Comparison of ENCODE assay signal across 9 cellular contexts in genomic region chr19:6057651-6058365, GRCh38. TPM values are rescaled to one million over a fixed set of nuclear protein-coding genes. Genes with fewer than 3 reads are reported as not detected.
A peak's percentile ranks its signal among the peaks of the same experiment; 100 is the strongest.
DNase-seq lines count a peak whose midpoint lies in the region; ATAC-seq, FAIRE-seq and TF ChIP-seq lines count a peak whose summit lies in the region.
"Had no signal": no experiment of that assay in that cellular context is flagged by ENCODE, and none has a peak within 500 bp of the region (broad histone marks: within the 10 kb centered on the region; RNA-seq: fewer than 3 reads in every experiment).

No MANE protein-coding gene starts in this region.

- peak overlapping the region; percentile 60 for H3K9ac ChIP-seq in endothelial cell of umbilical vein (replicated peaks; ENCODE audit: extremely low read depth, insufficient read depth, low read length)

- CTCF ChIA-PET in endothelial cell of umbilical vein (lab: Charles Lee) = interaction anchor here (0.6 to 2.1 kb wide), 12 partner anchors 9 to 71 kb away, joined by 3 to 31 read pairs (median 5); no protein-coding TSS in a partner anchor

- no peaks in the 10 kb centered on the region for H3K27me3 ChIP-seq in endothelial cell of umbilical vein (ENCODE audit: control insufficient read depth in 2 of 2, insufficient read depth in 2 of 2, low read length in 2 of 2)

- dilution Hi-C loops in endothelial cell of umbilical vein (cut with MboI; ENCODE audit: extremely low pct_ligation_motif_present, low sequenced_read_pairs) = no loop called here

- intact Hi-C loops in endothelial cell of umbilical vein (cut with micrococcal nuclease) = loop anchor here (1.0 kb wide), 2 partner anchors 8 to 45 kb away; no protein-coding TSS in a partner anchor

- H3K4me3 ChIP-seq in endothelial cell of umbilical vein (replicated peaks in 1 of 3; ENCODE audit: insufficient read depth in 1 of 3, low read depth in 1 of 3, low read length in 3 of 3) = no peak overlapping the region

- DNase-seq in activated naive CD8-positive, alpha-beta T cell treated with anti-CD3 and anti-CD28 coated beads, Interleukin-2, amount 50 U/mL, for 24 hours = no peak
- no peak for DNase-seq in activated naive CD8-positive, alpha-beta T cell treated with anti-CD3 and anti-CD28 coated beads for 36 hours
- DNase-seq in endothelial cell of umbilical vein (ENCODE audit: low read depth, low spot score) = no peak
- DNase-seq in omental fat pad (ENCODE audit: low spot score) = peak; percentile 19
- peak; percentile 41 for DNase-seq in ureter (ENCODE audit: low spot score)
- DNase-seq in G401 (ENCODE audit: low spot score) = no peak
- no peak for DNase-seq in SIG-M5 (lab: John Stamatoyannopoulos, UW)
- DNase-seq: activated naive CD4-positive, alpha-beta T cell had no signal

- in situ Hi-C loops in G401 (cut with HindIII; ENCODE audit: low sequenced_read_pairs) = no loop called here

- H3K4me3 Mint-ChIP-seq in activated naive CD8-positive, alpha-beta T cell treated with anti-CD3 and anti-CD28 coated beads, Interleukin-2, amount 50 U/mL, for 24 hours = peak overlapping the region; percentile 29
- H3K4me3 Mint-ChIP-seq in activated naive CD8-positive, alpha-beta T cell treated with anti-CD3 and anti-CD28 coated beads for 36 hours = no peak overlapping the region

- no peaks in the 10 kb centered on the region for H3K36me3 ChIP-seq in endothelial cell of umbilical vein (ENCODE audit: control insufficient read depth in 2 of 2, extremely low read depth in 1 of 2, insufficient read depth in 2 of 2, low read length in 2 of 2)

- no peak overlapping the region for H2AFZ ChIP-seq in endothelial cell of umbilical vein (ENCODE audit: low read depth, low read length)

- no peaks in the 10 kb centered on the region for H3K36me3 Mint-ChIP-seq in activated naive CD8-positive, alpha-beta T cell treated with anti-CD3 and anti-CD28 coated beads, Interleukin-2, amount 50 U/mL, for 24 hours (ENCODE audit: low read depth)
- H3K36me3 Mint-ChIP-seq in activated naive CD8-positive, alpha-beta T cell treated with anti-CD3 and anti-CD28 coated beads for 36 hours = no peaks in the 10 kb centered on the region

- peak overlapping the region; percentile 82 for H3K27ac Mint-ChIP-seq in activated naive CD8-positive, alpha-beta T cell treated with anti-CD3 and anti-CD28 coated beads, Interleukin-2, amount 50 U/mL, for 24 hours
- no peak overlapping the region for H3K27ac Mint-ChIP-seq in activated naive CD8-positive, alpha-beta T cell treated with anti-CD3 and anti-CD28 coated beads for 36 hours

- POLR2A ChIA-PET in endothelial cell of umbilical vein (lab: Charles Lee) = interaction anchor here (1.4 kb wide), 1 partner anchor 9 kb away, joined by 5 read pairs; no protein-coding TSS in a partner anchor

- TSS peak; percentile 0 for BruUV-seq in endothelial cell of umbilical vein (replicated peaks; lab: Mats Ljungman, UMichigan)

- no peaks in the 10 kb centered on the region for H3K9me3 ChIP-seq in endothelial cell of umbilical vein (replicated peaks; ENCODE audit: control insufficient read depth, insufficient read depth, low read length)

- no peaks in the 10 kb centered on the region for H3K9me3 Mint-ChIP-seq in activated naive CD8-positive, alpha-beta T cell treated with anti-CD3 and anti-CD28 coated beads, Interleukin-2, amount 50 U/mL, for 24 hours
- no peaks in the 10 kb centered on the region for H3K9me3 Mint-ChIP-seq in activated naive CD8-positive, alpha-beta T cell treated with anti-CD3 and anti-CD28 coated beads for 36 hours

- ATAC-seq in activated naive CD8-positive, alpha-beta T cell treated with anti-CD3 and anti-CD28 coated beads, Interleukin-2, amount 50 U/mL, for 24 hours = no peak
- ATAC-seq in omental fat pad (ENCODE audit: low FRiP score) = no peak
- no peak for ATAC-seq in GM21447 (IDR thresholded peaks at IDR 0.05; ENCODE audit: unreplicated experiment)

- H3K4me1 Mint-ChIP-seq in activated naive CD8-positive, alpha-beta T cell treated with anti-CD3 and anti-CD28 coated beads, Interleukin-2, amount 50 U/mL, for 24 hours = peaks cover 54% of the 10 kb centered on the region
- H3K4me1 Mint-ChIP-seq in activated naive CD8-positive, alpha-beta T cell treated with anti-CD3 and anti-CD28 coated beads for 36 hours = peaks cover 42% of the 10 kb centered on the region

- H4K20me1 ChIP-seq in endothelial cell of umbilical vein (replicated peaks; ENCODE audit: control insufficient read depth, extremely low read depth, insufficient read depth, low read length) = no peaks in the 10 kb centered on the region

- H3K4me1 ChIP-seq in endothelial cell of umbilical vein (ENCODE audit: control insufficient read depth, extremely low read depth, insufficient read depth, low read length) = peaks cover 47% of the 10 kb centered on the region

- TF ChIP-seq CTCF in endothelial cell of umbilical vein (IDR thresholded peaks at IDR 0.05; ENCODE audit: extremely low read depth in 1 of 2, insufficient read depth in 1 of 2, low read depth in 1 of 2, low read length in 2 of 2) (no peak), omental fat pad (IDR thresholded peaks at IDR 0.05) (no peak)

- H3K4me2 ChIP-seq in endothelial cell of umbilical vein (ENCODE audit: insufficient read depth, low read length) = peak overlapping the region; percentile 19

- peaks cover under 1% of the 10 kb centered on the region for H3K79me2 ChIP-seq in endothelial cell of umbilical vein (ENCODE audit: control insufficient read depth, insufficient read depth, low read length)

- H3K9me1 ChIP-seq in endothelial cell of umbilical vein (replicated peaks; ENCODE audit: control insufficient read depth, extremely low read depth, insufficient read depth, low read length) = no peaks in the 10 kb centered on the region

- peak overlapping the region; percentile 97 for H3K27ac ChIP-seq in endothelial cell of umbilical vein (ENCODE audit: insufficient read depth, low read depth, low read length)

- H3K27me3 Mint-ChIP-seq in activated naive CD8-positive, alpha-beta T cell treated with anti-CD3 and anti-CD28 coated beads, Interleukin-2, amount 50 U/mL, for 24 hours = no peaks in the 10 kb centered on the region
- no peaks in the 10 kb centered on the region for H3K27me3 Mint-ChIP-seq in activated naive CD8-positive, alpha-beta T cell treated with anti-CD3 and anti-CD28 coated beads for 36 hours

- FAIRE-seq in endothelial cell of umbilical vein (lab: Jason Lieb, UNC) = no peak

- no peak for TF ChIP-seq POLR2A in endothelial cell of umbilical vein (IDR thresholded peaks at IDR 0.05; ENCODE audit: low read depth, low read length)

TF ChIP-seq in endothelial cell of umbilical vein, 7 proteins besides CTCF, POLR2A, EP300 and RAD21:
- TF ChIP-seq POLR2AphosphoS5 (IDR thresholded peaks at IDR 0.05; ENCODE audit: insufficient read depth, low read depth, low read length) (peak; percentile 2), MAX (IDR thresholded peaks at IDR 0.05; ENCODE audit: insufficient read depth, insufficient read length) (no peak), JUN (IDR thresholded peaks at IDR 0.05; ENCODE audit: borderline replicate concordance, insufficient read depth, insufficient read length, low read depth) (no peak)

RNA-seq across cellular contexts. Expression of gene RFX2, which starts 52.5 kb away (rescaled TPM):
- total RNA-seq in activated naive CD8-positive, alpha-beta T cell treated with anti-CD3 and anti-CD28 coated beads for 36 hours = 10 to 100 TPM in 1 of 2 experiments, 1 to 10 TPM in 1; 9.5 to 10.3 TPM
- total RNA-seq in endothelial cell of umbilical vein = 16.1 and 16.2 TPM in 2 replicates
- polyA plus RNA-seq in endothelial cell of umbilical vein = 19.0 and 20.6 TPM in 2 replicates
- 11.3 and 15.3 TPM in 2 replicates for polyA plus RNA-seq in endothelial cell of umbilical vein (2011; cell fraction: cytosol; rRNA removed)
- 21.1 and 23.5 TPM in 2 replicates for polyA plus RNA-seq in endothelial cell of umbilical vein (2011; cell fraction: nucleus; rRNA removed)
- 7.6 and 11.4 TPM in 2 replicates for polyA plus RNA-seq in endothelial cell of umbilical vein (2012)
- polyA minus RNA-seq in endothelial cell of umbilical vein = 15.6 and 17.3 TPM in 2 replicates
- 3.7 TPM for polyA minus RNA-seq in endothelial cell of umbilical vein (2011; cell fraction: cytosol; rRNA and poly(A)+ RNA removed)
- polyA minus RNA-seq in endothelial cell of umbilical vein (2011; cell fraction: nucleus; rRNA and poly(A)+ RNA removed) = 21.1 and 28.7 TPM in 2 replicates
- total RNA-seq in omental fat pad = 10 to 100 TPM in 3 of 4 donors, 1 to 10 TPM in 1; 8.1 to 93.0 (median 20.4) TPM
- 30.3 TPM for total RNA-seq in ureter
- total RNA-seq in G401 (2014; rRNA removed; shearing (Covaris generic)) = 3.1 and 4.2 TPM in 2 replicates

Comparison
In these comparisons a context has a peak if more than half of its experiments do, and no peak if none do; other contexts are left out.
1. DNase-seq: peak in omental fat pad (single experiment) and ureter (single experiment); none in activated naive CD8-positive, alpha-beta T cell treated with anti-CD3 and anti-CD28 coated beads, Interleukin-2, amount 50 U/mL, for 24 hours (single experiment), activated naive CD8-positive, alpha-beta T cell treated with anti-CD3 and anti-CD28 coated beads for 36 hours (single experiment), endothelial cell of umbilical vein (single experiment), G401 (single experiment) and SIG-M5 (single experiment).